In genomic region chr7:3425087-3425486, GRCh38 we compare ENCODE assay signal across 19 cellular contexts.
DNase-seq lines count a peak whose midpoint lies in the region; ATAC-seq and TF ChIP-seq lines count a peak whose summit lies in the region.
"Had no signal": no experiment of that assay in that cellular context is flagged by ENCODE, and none has a peak within 500 bp of the region (broad histone marks: within the 10 kb centered on the region; RNA-seq: fewer than 3 reads in every experiment).

No MANE protein-coding gene starts in this region.

- H3K27me3 ChIP-seq in body of pancreas, result no peaks in the 10 kb centered on the region
- H3K27me3 ChIP-seq: BE2C, BLaER1 had no signal

- ATAC-seq in SK-N-SH treated with all-trans-retinoic acid at 6 μM for 48 hours (no peak), body of pancreas (no peak)

- H3K4me3 ChIP-seq in body of pancreas, result no peak overlapping the region
- H3K4me3 ChIP-seq: BLaER1 had no signal

- intact Hi-C loops in body of pancreas (cut with DNase I), result no loop called here

- no peak for TF ChIP-seq CTCF in body of pancreas (IDR thresholded peaks at IDR 0.05)

- no peaks in the 10 kb centered on the region for H3K9me3 ChIP-seq in body of pancreas
- H3K9me3 ChIP-seq: BE2C had no signal

- POLR2A ChIA-PET in HEK293T (lab: Yijun Ruan, JAX), result no interaction called here

- H3K4me1 ChIP-seq in body of pancreas, result peaks cover 14% of the 10 kb centered on the region
- H3K4me1 ChIP-seq: BE2C, BLaER1 had no signal

- H3K36me3 ChIP-seq in body of pancreas (replicated peaks in 1 of 2; ENCODE audit: insufficient read depth in 1 of 2, low read depth in 2 of 2), result no peaks in the 10 kb centered on the region
- H3K36me3 ChIP-seq: BE2C, BLaER1 had no signal

- TF ChIP-seq POLR2A in body of pancreas (IDR thresholded peaks at IDR 0.05), result no peak

- H3K27ac ChIP-seq in body of pancreas, result no peak overlapping the region
- H3K27ac ChIP-seq: BLaER1 had no signal

- CTCF ChIA-PET in HEK293T (lab: Yijun Ruan, JAX), result no interaction called here

- DNase-seq in HEK293T (ENCODE audit: extremely low spot score) (no peak), DMS79 treated with DMSO at 0.1 percent for 48 hours (lab: John Stamatoyannopoulos, UW) (no peak), body of pancreas (no peak), NCI-H1092 treated with DMSO at 0.1 percent for 48 hours (lab: John Stamatoyannopoulos, UW) (no peak)
- DNase-seq: 8988T; ACHN; BE2C; C1 segment of cervical spinal cord; CD4-positive, alpha-beta memory T cell; CD4-positive, CD25-positive, alpha-beta regulatory T cell; CD8-positive, alpha-beta memory T cell; COR-L47; DMS 273 treated with DMSO at 0.1 percent for 48 hours; DMS153; DMS53; DMS79; GF-D8 had no signal

TF ChIP-seq in HEK293T, 16 proteins besides CTCF, POLR2A, EP300 and RAD21:
- TF ChIP-seq TARDBP (IDR thresholded peaks at IDR 0.05) (no peak), ELF4 (IDR thresholded peaks at IDR 0.05) (no peak), HDGF (IDR thresholded peaks at IDR 0.05; ENCODE audit: borderline replicate concordance) (no peak), PKNOX1 (IDR thresholded peaks at IDR 0.05) (peak; percentile 46; the same call in 1 of the 2 replicates), LEF1 (IDR thresholded peaks at IDR 0.05; ENCODE audit: borderline replicate concordance) (no peak)

TF ChIP-seq in SK-N-SH treated with all-trans-retinoic acid at 6 μM for 48 hours, 23 proteins besides CTCF, POLR2A, EP300 and RAD21:
- TF ChIP-seq OSR1 (CRISPR knock-in tag; IDR thresholded peaks at IDR 0.05) (no peak), ISL1 (CRISPR knock-in tag; IDR thresholded peaks at IDR 0.05) (peak; percentile 50)
